17 cellular contexts compared by ENCODE assay signal in the genomic region with DNA sequence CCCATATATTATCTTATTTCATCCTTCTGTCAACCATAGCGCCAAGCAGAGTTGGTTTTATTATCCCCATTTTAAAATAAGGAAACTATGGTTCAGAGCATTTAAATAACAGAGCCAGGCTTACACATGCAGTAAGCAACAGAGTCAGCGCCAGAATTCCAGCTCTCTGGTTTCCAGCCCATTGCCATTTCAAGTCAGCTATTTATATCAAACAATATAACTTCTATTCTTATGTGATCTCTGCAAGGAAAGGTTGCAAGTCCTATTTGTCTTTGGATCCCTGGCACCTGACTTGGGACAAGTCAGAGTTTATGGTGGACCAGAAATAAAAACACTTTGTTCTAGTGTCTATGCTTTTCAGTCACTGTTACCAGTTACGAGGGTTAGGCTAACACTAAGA.
A peak's percentile ranks its signal among the peaks of the same experiment; 100 is the strongest.
DNase-seq lines count a peak whose midpoint lies in the region; ATAC-seq and TF ChIP-seq lines count a peak whose summit lies in the region.
"Had no signal": no experiment of that assay in that cellular context is flagged by ENCODE, and none has a peak within 500 bp of the region (broad histone marks: within the 10 kb centered on the region; RNA-seq: fewer than 3 reads in every experiment).

No MANE protein-coding gene starts in this region.

- H3K9me3 Mint-ChIP-seq in nephron: no peaks in the 10 kb centered on the region
- no peaks in the 10 kb centered on the region for H3K9me3 Mint-ChIP-seq in T-cell
- H3K9me3 Mint-ChIP-seq: CD8-positive, alpha-beta T cell had no signal

- no peak overlapping the region for H3K4me3 Mint-ChIP-seq in nephron
- H3K4me3 Mint-ChIP-seq in T-cell: no peak overlapping the region
- H3K4me3 Mint-ChIP-seq: CD8-positive, alpha-beta T cell had no signal

- H3K4me1 Mint-ChIP-seq in nephron (peaks cover 31% of the 10 kb centered on the region), T-cell (peaks cover 2 to 5% (median 4%) of the 10 kb centered on the region in 3 donors)

- POLR2A ChIA-PET in T-cell (lab: Charles Lee): no interaction called here

- TF ChIP-seq POLR2A in gastroesophageal sphincter (IDR thresholded peaks at IDR 0.05) (no peak), transverse colon (IDR thresholded peaks at IDR 0.05) (no peak)

- no peaks in the 10 kb centered on the region for H3K4me1 ChIP-seq in right atrium auricular region
- H3K4me1 ChIP-seq in gastroesophageal sphincter: peaks cover 0 to 61% (median 16%) of the 10 kb centered on the region in 3 donors
- H3K4me1 ChIP-seq in transverse colon: peaks cover 0 to 25% (median 9%) of the 10 kb centered on the region in 4 donors

- H3K27me3 Mint-ChIP-seq in nephron (ENCODE audit: low read depth) (no peaks in the 10 kb centered on the region), T-cell (no peaks in the 10 kb centered on the region)

- 36 to 48% methylated on average over 3 of the region's 3 CpGs for WGBS in gastroesophageal sphincter (ENCODE audit: low coverage in 1 of 2), 2 donors
- 39 to 48% methylated on average over 2 to 3 of the region's 3 CpGs for WGBS in transverse colon (ENCODE audit: low coverage in 1 of 2), 2 donors

- intact Hi-C loops in Right ventricle myocardium superior (cut with DNase I): no loop called here
- intact Hi-C loops in transverse colon (cut with DNase I; ENCODE audit: low total_unique reads): loop anchor here (10.0 kb wide), 1 partner anchor 72 kb away; no protein-coding TSS in a partner anchor

- TF ChIP-seq CTCF in right atrium auricular region (IDR thresholded peaks at IDR 0.05) (no peak), gastroesophageal sphincter (IDR thresholded peaks at IDR 0.05) (peak in 1 of 4 experiments; percentile 0), nephron (IDR thresholded peaks at IDR 0.05; ENCODE audit: unreplicated experiment in 3 of 3) (no peak), transverse colon (IDR thresholded peaks at IDR 0.05) (no peak)

- DNase-seq in Right ventricle myocardium superior (no peak), right atrium auricular region (ENCODE audit: low spot score) (no peak), transverse colon (peak; percentile 22), T-cell (no peak), SK-N-DZ (ENCODE audit: low spot score) (no peak)
- DNase-seq: 8988T; BE2C; CD8-positive, alpha-beta T cell; DMS79; NCI-H187 treated with DMSO at 0.1 percent for 48 hours; NCI-H526 treated with DMSO at 0.1 percent for 48 hours; NK-92 treated with Interleukin-12 subunit alpha and Interleukin-12 subunit beta, amount 100 ng/mL, for 24 hours had no signal

- H3K27ac ChIP-seq in right atrium auricular region (no peak overlapping the region), gastroesophageal sphincter (peak overlapping the region; percentile 82 to 92 (median 82)), transverse colon (peak overlapping the region; percentile 26 to 55 (median 44))

- H3K9me3 ChIP-seq in right atrium auricular region: no peaks in the 10 kb centered on the region
- no peaks in the 10 kb centered on the region for H3K9me3 ChIP-seq in gastroesophageal sphincter
- no peaks in the 10 kb centered on the region for H3K9me3 ChIP-seq in transverse colon
- H3K9me3 ChIP-seq: BE2C had no signal

- TF ChIP-seq EP300 in gastroesophageal sphincter (IDR thresholded peaks at IDR 0.05) (no peak), transverse colon (IDR thresholded peaks at IDR 0.05; ENCODE audit: low read depth) (no peak)

- in situ Hi-C loops in transverse colon (cut with MboI; ENCODE audit: low pct_ligation_motif_present in 1 of 4, low pct_unique_long_range_greater_than_20kb in 1 of 4, low sequenced_read_pairs in 3 of 4): no loop called here

- CTCF ChIA-PET in T-cell (lab: Charles Lee): no interaction called here

- peak; percentile 63 for ATAC-seq in Right ventricle myocardium superior (ENCODE audit: poor library complexity)
- peak; percentile 40 for ATAC-seq in gastroesophageal sphincter
- ATAC-seq in GM18867 (IDR thresholded peaks at IDR 0.05; ENCODE audit: unreplicated experiment): no peak
- ATAC-seq in T-cell (replicated peaks in 1 of 4): no peak
- ATAC-seq: CD8-positive, alpha-beta T cell; HCT116; K562 had no signal

- H3K36me3 ChIP-seq in right atrium auricular region: no peaks in the 10 kb centered on the region
- no peaks in the 10 kb centered on the region for H3K36me3 ChIP-seq in gastroesophageal sphincter
- H3K36me3 ChIP-seq in transverse colon: no peaks in the 10 kb centered on the region
- H3K36me3 ChIP-seq: BE2C had no signal

- H3K27me3 ChIP-seq in right atrium auricular region: no peaks in the 10 kb centered on the region
- H3K27me3 ChIP-seq in gastroesophageal sphincter: no peaks in the 10 kb centered on the region
- H3K27me3 ChIP-seq in transverse colon: no peaks in the 10 kb centered on the region

- H3K4me3 ChIP-seq in right atrium auricular region (no peak overlapping the region), gastroesophageal sphincter (no peak overlapping the region), transverse colon (no peak overlapping the region)
- H3K4me3 ChIP-seq: K562 had no signal

- H3K27ac Mint-ChIP-seq in nephron (peak overlapping the region; percentile 78 to 91 (median 81)), T-cell (no peak overlapping the region)
- H3K27ac Mint-ChIP-seq: CD8-positive, alpha-beta T cell had no signal

- H3K36me3 Mint-ChIP-seq in nephron (ENCODE audit: low read depth): no peaks in the 10 kb centered on the region
- no peaks in the 10 kb centered on the region for H3K36me3 Mint-ChIP-seq in T-cell
- H3K36me3 Mint-ChIP-seq: CD8-positive, alpha-beta T cell had no signal

Comparison
In these comparisons a context has a peak if more than half of its experiments do, and no peak if none do; other contexts are left out.
1. ATAC-seq: peak in Right ventricle myocardium superior (single experiment) and gastroesophageal sphincter (single experiment); none in GM18867 (single experiment) and T-cell (0 of 4).
2. H3K27ac ChIP-seq: peak in gastroesophageal sphincter (4 of 4) and transverse colon (4 of 4); none in right atrium auricular region (0 of 2).
3. H3K27ac Mint-ChIP-seq: peak in nephron (3 of 3); none in T-cell (0 of 2).